ENCODE assay signal across 8 cellular contexts in genomic region chr1:205319081-205320018, GRCh38. TPM values are rescaled to one million over a fixed set of nuclear protein-coding genes. Genes with fewer than 3 reads are reported as not detected.
DNase-seq lines count a peak whose midpoint lies in the region; ATAC-seq and TF ChIP-seq lines count a peak whose summit lies in the region.

No MANE protein-coding gene starts in this region.

- H3K27me3 Mint-ChIP-seq in activated B cell treated with CpG ODN at 0.5 μM for 24 hours (no peaks in the 10 kb centered on the region), neural progenitor cell (ENCODE audit: insufficient read depth, low read depth) (peaks cover 8% of the 10 kb centered on the region)

- peak overlapping the region; percentile 86 for H3K4me3 ChIP-seq in neural progenitor cell

- H3K36me3 ChIP-seq in neural progenitor cell, result no peaks in the 10 kb centered on the region

- DNase-seq in DMS79 (lab: John Stamatoyannopoulos, UW) (peak; percentile 86), NCI-H1105 (lab: John Stamatoyannopoulos, UW) (peak; percentile 91), activated B cell treated with CpG ODN at 0.5 μM for 24 hours (no peak), fibroblast of gingiva (ENCODE audit: low read depth) (peak; percentile 73), neural progenitor cell (ENCODE audit: low spot score) (no peak), putamen (ENCODE audit: low spot score) (no peak), retina (no peak)

- H2AFZ ChIP-seq in neural progenitor cell (replicated peaks), result no peak overlapping the region

- peaks cover 40% of the 10 kb centered on the region for H3K36me3 Mint-ChIP-seq in activated B cell treated with CpG ODN at 0.5 μM for 24 hours (ENCODE audit: low read depth)
- peaks cover 31% of the 10 kb centered on the region for H3K36me3 Mint-ChIP-seq in neural progenitor cell

- peaks cover 72% of the 10 kb centered on the region for H4K20me1 ChIP-seq in neural progenitor cell (ENCODE audit: low read depth)

- peaks cover 70% of the 10 kb centered on the region for H3F3A ChIP-seq in neural progenitor cell (ENCODE audit: low read depth)

- H3K4me3 Mint-ChIP-seq in activated B cell treated with CpG ODN at 0.5 μM for 24 hours, result peak overlapping the region; percentile 97
- peak overlapping the region; percentile 99 for H3K4me3 Mint-ChIP-seq in neural progenitor cell

- H3K9me3 Mint-ChIP-seq in activated B cell treated with CpG ODN at 0.5 μM for 24 hours (no peaks in the 10 kb centered on the region), neural progenitor cell (peaks cover 2% of the 10 kb centered on the region)

- intact Hi-C loops in activated B cell treated with CpG ODN at 0.5 μM for 24 hours (cut with micrococcal nuclease), result loop anchor here (2.0 to 10.0 kb wide), 6 partner anchors 35 to 1605 kb away; partner anchors contain the start of genes FCMR, MDM4, RBBP5 and RHEX

- POLR2A ChIA-PET in activated B cell treated with CpG ODN at 0.5 μM for 24 hours (lab: Charles Lee), result interaction anchor here (0.6 to 24.9 kb wide), 5 partner anchors 8 to 760 kb away, joined by 3 to 1622 read pairs (median 3); no protein-coding TSS in a partner anchor

- ATAC-seq in activated B cell treated with CpG ODN at 0.5 μM for 24 hours (ENCODE audit: low read depth), result no peak
- no peak for ATAC-seq in GM18909 (IDR thresholded peaks at IDR 0.05; ENCODE audit: poor library complexity, unreplicated experiment)

- H3K79me2 ChIP-seq in neural progenitor cell (ENCODE audit: low read depth), result peaks cover 80% of the 10 kb centered on the region

- H3K27me3 ChIP-seq in neural progenitor cell, result no peaks in the 10 kb centered on the region

- H3K27ac Mint-ChIP-seq in activated B cell treated with CpG ODN at 0.5 μM for 24 hours (peak overlapping the region; percentile 98), neural progenitor cell (peak overlapping the region; percentile 96)

- peaks cover 58% of the 10 kb centered on the region for H3K4me1 ChIP-seq in neural progenitor cell

- CTCF ChIA-PET in activated B cell treated with CpG ODN at 0.5 μM for 24 hours (lab: Charles Lee), result interaction anchor here (0.8 to 11.2 kb wide), 4 partner anchors 17 to 166 kb away, joined by 3 to 139 read pairs (median 37); no protein-coding TSS in a partner anchor

- peak overlapping the region; percentile 21 for H3K27ac ChIP-seq in neural progenitor cell

- TF ChIP-seq CTCF in activated B cell treated with CpG ODN at 0.5 μM for 24 hours (IDR thresholded peaks at IDR 0.05) (no peak), neural progenitor cell (IDR thresholded peaks at IDR 0.05) (no peak)

- peak overlapping the region; percentile 99 for H3K4me2 ChIP-seq in neural progenitor cell

- H3K9me3 ChIP-seq in neural progenitor cell (ENCODE audit: low read depth), result no peaks in the 10 kb centered on the region

- H3K4me1 Mint-ChIP-seq in activated B cell treated with CpG ODN at 0.5 μM for 24 hours (peaks cover 83% of the 10 kb centered on the region), neural progenitor cell (peaks cover 74% of the 10 kb centered on the region)

- H3K9ac ChIP-seq in neural progenitor cell, result peak overlapping the region; percentile 15

RNA-seq across cellular contexts. Expression of gene NUAK2, which starts 2.2 kb away (rescaled TPM):
- total RNA-seq in activated B cell treated with CpG ODN at 0.5 μM for 24 hours, result 26.1 and 26.2 TPM in 2 replicates
- 29.4 and 56.2 TPM in 2 replicates for total RNA-seq in neural progenitor cell (ENCODE audit: low replicate concordance)

RNA-seq across cellular contexts. Expression of gene KLHDC8A, which starts 37.4 kb away (rescaled TPM):
- total RNA-seq in activated B cell treated with CpG ODN at 0.5 μM for 24 hours (0.07 TPM in 1 of 2 replicates, not detected in the other), neural progenitor cell (ENCODE audit: low replicate concordance) (9.7 and 20.2 TPM in 2 replicates)

Comparison
In these comparisons a context has a peak if more than half of its experiments do, and no peak if none do; other contexts are left out.
1. DNase-seq: peak in DMS79 (single experiment), NCI-H1105 (single experiment) and fibroblast of gingiva (single experiment); none in activated B cell treated with CpG ODN at 0.5 μM for 24 hours (single experiment), neural progenitor cell (single experiment), putamen (single experiment) and retina (single experiment).